In genomic region chr13:44917589-44918322, GRCh38 we compare ENCODE assay signal across 1 cellular context.
TF ChIP-seq lines count a peak whose summit lies in the region.

No MANE protein-coding gene starts in this region.

TF ChIP-seq in K562, 482 proteins besides CTCF, POLR2A, EP300 and RAD21 (continued from another document and continues in another):
- TF ChIP-seq ZNF224 (CRISPR knock-in tag; IDR thresholded peaks at IDR 0.05) (no peak), CTBP1 (IDR thresholded peaks at IDR 0.05; ENCODE audit: borderline replicate concordance) (peak; percentile 11; the same call in 1 of the 2 replicates), SETDB1 (IDR thresholded peaks at IDR 0.05; ENCODE audit: low read length) (peak; percentile 53), ZBTB5 (IDR thresholded peaks at IDR 0.05) (peak; percentile 71; the same call in 1 of the 2 replicates), SMAD1 (IDR thresholded peaks at IDR 0.05; ENCODE audit: low read depth, low read length, partially characterized antibody) (no peak), FOXJ2 (tag; IDR thresholded peaks at IDR 0.05) (no peak), MXD1 (CRISPR knock-in tag; IDR thresholded peaks at IDR 0.05; ENCODE audit: borderline replicate concordance, poor library complexity, severe bottlenecking) (no peak), MTA2 (IDR thresholded peaks at IDR 0.05; ENCODE audit: low read depth) (no peak), ELK1 (CRISPR knock-in tag; IDR thresholded peaks at IDR 0.05) (no peak), E2F1 (CRISPR knock-in tag; IDR thresholded peaks at IDR 0.05) (peak; percentile 54; the same call in 1 of the 2 replicates), BDP1 (IDR thresholded peaks at IDR 0.05; ENCODE audit: insufficient read depth, insufficient read length) (peak; percentile 62), ILK (tag; IDR thresholded peaks at IDR 0.05; ENCODE audit: borderline replicate concordance, low read depth) (no peak), FOXJ3 (CRISPR knock-in tag; IDR thresholded peaks at IDR 0.05) (no peak), ZNF436 (CRISPR knock-in tag; IDR thresholded peaks at IDR 0.05) (no peak), KHSRP (IDR thresholded peaks at IDR 0.05) (no peak), CREB3L1 (IDR thresholded peaks at IDR 0.05; ENCODE audit: borderline replicate concordance, low read depth) (0 out of 2 replicates have a peak, but pooled peaks have one; percentile 29), MED1 (CRISPR knock-in tag; IDR thresholded peaks at IDR 0.05; ENCODE audit: borderline replicate concordance) (no peak), PTRF (tag; IDR thresholded peaks at IDR 0.05) (no peak), ZNF408 (CRISPR knock-in tag; IDR thresholded peaks at IDR 0.05; ENCODE audit: low read depth) (no peak), PHTF2 (CRISPR knock-in tag; IDR thresholded peaks at IDR 0.05) (no peak), ZNF639 (CRISPR knock-in tag; conservative IDR thresholded peaks at IDR 0.05 in 1 of 2, IDR thresholded peaks at IDR 0.05 in 1 of 2) (peak in 1 of 2 experiments; percentile 36; a peak in 1 of 4 replicates), DNMT1 (IDR thresholded peaks at IDR 0.05) (no peak), TAF15 (IDR thresholded peaks at IDR 0.05; ENCODE audit: low read depth, low read length) (no peak), PHB2 (IDR thresholded peaks at IDR 0.05; ENCODE audit: low read depth) (no peak), AFF4 (CRISPR knock-in tag; IDR thresholded peaks at IDR 0.05) (no peak), ZBTB33 (CRISPR knock-in tag; IDR thresholded peaks at IDR 0.05) (peak; percentile 75), ZKSCAN3 (CRISPR knock-in tag; IDR thresholded peaks at IDR 0.05) (no peak), CBX5 (IDR thresholded peaks at IDR 0.05; ENCODE audit: borderline replicate concordance, low read depth) (0 out of 2 replicates have a peak, but pooled peaks have one; percentile 31), ZNF316 (IDR thresholded peaks at IDR 0.05) (no peak), ATF6 (CRISPR knock-in tag; IDR thresholded peaks at IDR 0.05) (no peak), SRSF3 (IDR thresholded peaks at IDR 0.05; ENCODE audit: insufficient read depth, low read length) (no peak), SUPT5H (IDR thresholded peaks at IDR 0.05) (peak; percentile 63; the same call in 1 of the 2 replicates), MBD2 (IDR thresholded peaks at IDR 0.05; ENCODE audit: borderline replicate concordance, low read depth) (no peak), CREM (IDR thresholded peaks at IDR 0.05; ENCODE audit: low read depth) (no peak), ZNF778 (CRISPR knock-in tag; IDR thresholded peaks at IDR 0.05) (no peak), ETV5 (CRISPR knock-in tag; IDR thresholded peaks at IDR 0.05; ENCODE audit: low read depth) (0 out of 2 replicates have a peak, but pooled peaks have one; percentile 39), NCOR1 (IDR thresholded peaks at IDR 0.05) (no peak), HINFP (tag; conservative IDR thresholded peaks at IDR 0.05; ENCODE audit: low read depth) (no peak), ZNF3 (CRISPR knock-in tag; IDR thresholded peaks at IDR 0.05) (no peak), ZBTB43 (CRISPR knock-in tag; IDR thresholded peaks at IDR 0.05) (no peak), ESRRB (CRISPR knock-in tag; IDR thresholded peaks at IDR 0.05; ENCODE audit: borderline replicate concordance) (no peak), TAF1 (IDR thresholded peaks at IDR 0.05; ENCODE audit: control insufficient read depth, extremely low read depth, insufficient read depth, low read length, severe bottlenecking) (no peak), PTTG1 (tag; IDR thresholded peaks at IDR 0.05; ENCODE audit: low read depth) (no peak), YBX1 (IDR thresholded peaks at IDR 0.05) (no peak), TGIF2 (CRISPR knock-in tag; IDR thresholded peaks at IDR 0.05) (no peak), GTF2F1 (IDR thresholded peaks at IDR 0.05; ENCODE audit: low read depth, low read length) (no peak), XRCC3 (IDR thresholded peaks at IDR 0.05) (no peak), SMARCE1 (IDR thresholded peaks at IDR 0.05) (no peak), NR2C2 (CRISPR knock-in tag; IDR thresholded peaks at IDR 0.05) (peak; percentile 71; the same call in 1 of the 2 replicates), NR2C2 (tag; IDR thresholded peaks at IDR 0.05) (peak; percentile 94), MXI1 (IDR thresholded peaks at IDR 0.05; ENCODE audit: low read depth, low read length) (peak; percentile 65)
